Comparison of ENCODE assay signal across 17 cellular contexts in genomic region chr20:58883243-58883691, GRCh38. TPM values are rescaled to one million over a fixed set of nuclear protein-coding genes. Genes with fewer than 3 reads are reported as not detected.
DNase-seq lines count a peak whose midpoint lies in the region; ATAC-seq lines count a peak whose summit lies in the region.
"Had no signal": no experiment of that assay in that cellular context is flagged by ENCODE, and none has a peak within 500 bp of the region (broad histone marks: within the 10 kb centered on the region; RNA-seq: fewer than 3 reads in every experiment).

No MANE protein-coding gene starts in this region.

- H4K8ac ChIP-seq in neuronal stem cell (ENCODE audit: low read depth, low read length) = no peak overlapping the region

- peak overlapping the region; percentile 84 for H3K18ac ChIP-seq in neuronal stem cell (ENCODE audit: low read length)

- H3K4me1 ChIP-seq in SJCRH30 (peaks cover 17% of the 10 kb centered on the region), neuronal stem cell (ENCODE audit: control insufficient read depth in 2 of 2, insufficient read depth in 1 of 2, low read depth in 1 of 2, low read length in 2 of 2) (peaks cover 26 to 29% of the 10 kb centered on the region in 2 donors)

- peak overlapping the region; percentile 13 for H2BK15ac ChIP-seq in neuronal stem cell (ENCODE audit: low read length)

- DNase-seq in EH (ENCODE audit: low read depth) = peak; percentile 91
- DNase-seq in SJCRH30 = peak; percentile 62 to 73
- peak; percentile 63 for DNase-seq in fibroblast of gingiva (ENCODE audit: low read depth)
- peak; percentile 70 for DNase-seq in neuronal stem cell (ENCODE audit: low spot score)
- DNase-seq in activated gamma-delta T cell (lab: John Stamatoyannopoulos, UW) = no peak
- DNase-seq in NCI-H2196 treated with DMSO at 0.1 percent for 48 hours (lab: John Stamatoyannopoulos, UW; ENCODE audit: unreplicated experiment) = no peak
- no peak for DNase-seq in left colon
- DNase-seq: activated CD8-positive, alpha-beta memory T cell treated with anti-CD3 and anti-CD28 coated beads, Interleukin-2, amount 10 ng/mL, durations not matched to agents 7 days and 5 days; activated naive CD4-positive, alpha-beta T cell treated with anti-CD3 and anti-CD28 coated beads, Interleukin-2, amount 10 ng/mL, durations not matched to agents 7 days and 5 days; central memory CD4-positive, alpha-beta T cell; hypothalamus; NCI-H1417; ovary; WERI-Rb-1 had no signal

- peak overlapping the region; percentile 56 for H2BK5ac ChIP-seq in neuronal stem cell (ENCODE audit: low read length)

- H3K27me3 ChIP-seq in SJCRH30 (no peaks in the 10 kb centered on the region), neuronal stem cell (ENCODE audit: control insufficient read depth in 3 of 3, insufficient read depth in 3 of 3, low read depth in 1 of 3, low read length in 3 of 3) (no peaks in the 10 kb centered on the region)
- H3K27me3 ChIP-seq: ovary had no signal

- H3K4me2 ChIP-seq in neuronal stem cell (ENCODE audit: insufficient read depth, low read length, poor library complexity, severe bottlenecking) = no peak overlapping the region

- H2BK120ac ChIP-seq in neuronal stem cell (ENCODE audit: low read depth, low read length) = peak overlapping the region; percentile 41

- H3K4ac ChIP-seq in neuronal stem cell (ENCODE audit: low read length) = peak overlapping the region; percentile 32

- H2AFZ ChIP-seq in neuronal stem cell (ENCODE audit: low read length) = peak overlapping the region; percentile 37

- ATAC-seq in GM21529 (IDR thresholded peaks at IDR 0.05; ENCODE audit: unreplicated experiment) (no peak), left colon (no peak)
- ATAC-seq: activated CD8-positive, alpha-beta memory T cell treated with anti-CD3 and anti-CD28 coated beads, Interleukin-2, amount 10 ng/mL, durations not matched to agents 7 days and 5 days had no signal

- H3K4me3 ChIP-seq in SJCRH30 (peak overlapping the region; percentile 29), neuronal stem cell (ENCODE audit: low read length in 2 of 2) (no peak overlapping the region)
- H3K4me3 ChIP-seq: ovary had no signal

- no peaks in the 10 kb centered on the region for H3K36me3 ChIP-seq in SJCRH30
- H3K36me3 ChIP-seq in neuronal stem cell (replicated peaks in 1 of 2; ENCODE audit: control insufficient read depth in 2 of 2, insufficient read depth in 2 of 2, low read length in 2 of 2) = no peaks in the 10 kb centered on the region
- H3K36me3 ChIP-seq: ovary, WERI-Rb-1 had no signal

- H4K91ac ChIP-seq in neuronal stem cell (ENCODE audit: low read depth, low read length, poor library complexity) = no peak overlapping the region

- intact Hi-C loops in left colon (cut with DNase I, micrococcal nuclease) = no loop called here

- WGBS in neuronal stem cell (ENCODE audit: extremely low coverage in 2 of 2, insufficient read length in 2 of 2, insufficient replicate concordance in 1 of 2), 2 donors = no CpG with 5 or more reads among the region's 9 CpGs

- H3K27ac ChIP-seq in SJCRH30 = peak overlapping the region; percentile 2; the same call in 1 of the 2 replicates
- peak overlapping the region; percentile 92 for H3K27ac ChIP-seq in neuronal stem cell (replicated peaks; ENCODE audit: low read length)
- H3K27ac ChIP-seq: ovary, WERI-Rb-1 had no signal

- H3K79me1 ChIP-seq in neuronal stem cell (ENCODE audit: low read depth, low read length) = no peaks in the 10 kb centered on the region

- no peak overlapping the region for H2AK5ac ChIP-seq in neuronal stem cell (ENCODE audit: low read depth, low read length)

- H3K9ac ChIP-seq in neuronal stem cell (ENCODE audit: low read depth, low read length, poor library complexity) = no peak overlapping the region

- H3K14ac ChIP-seq in neuronal stem cell (ENCODE audit: low read length) = no peak overlapping the region

- no peak overlapping the region for H2BK12ac ChIP-seq in neuronal stem cell (ENCODE audit: low read length)

- H3K9me3 ChIP-seq in SJCRH30 (replicated peaks) (no peaks in the 10 kb centered on the region), neuronal stem cell (replicated peaks in 1 of 2; ENCODE audit: control insufficient read depth in 2 of 2, insufficient read depth in 1 of 2, low read depth in 1 of 2, low read length in 2 of 2) (peaks cover 0 to 6% of the 10 kb centered on the region in 2 donors)
- H3K9me3 ChIP-seq: ovary had no signal

- no peak overlapping the region for H3K23ac ChIP-seq in neuronal stem cell (ENCODE audit: low read depth, low read length, poor library complexity)

RNA-seq across cellular contexts. Expression of gene GNAS, which starts 30.8 kb away (rescaled TPM):
- total RNA-seq in SJCRH30 (2014; rRNA removed; shearing (Covaris generic)) = 2,094 and 2,122 TPM in 2 replicates
- polyA plus RNA-seq in neuronal stem cell (2013, experiment 1 of 2) = 1,720 TPM
- 1,692 TPM for polyA plus RNA-seq in neuronal stem cell (2013, experiment 2 of 2)
- total RNA-seq in left colon = 100 to 1,000 TPM; 651 to 725 TPM

RNA-seq across cellular contexts. Expression of gene GNAS-AS1, which starts 32.6 kb away (rescaled TPM):
- total RNA-seq in SJCRH30 (2014; rRNA removed; shearing (Covaris generic)) = not detected in 2 replicates
- polyA plus RNA-seq in neuronal stem cell (2013, experiment 1 of 2) = 1.7 TPM
- 1.9 TPM for polyA plus RNA-seq in neuronal stem cell (2013, experiment 2 of 2)
- total RNA-seq in left colon = 1 to 10 TPM in 1 of 2 donors, under 1 TPM in 1; 0.87 to 1.1 TPM
- total RNA-seq: lung microvascular endothelial cell had no signal
- polyA plus RNA-seq: IgD-negative memory B cell had no signal

Comparison
In these comparisons a context has a peak if more than half of its experiments do, and no peak if none do; other contexts are left out.
1. DNase-seq: peak in EH (single experiment), SJCRH30 (2 of 2), fibroblast of gingiva (single experiment) and neuronal stem cell (single experiment); none in activated gamma-delta T cell (single experiment), NCI-H2196 treated with DMSO at 0.1 percent for 48 hours (single experiment) and left colon (0 of 2).